In genomic region chr9:4979224-4979623, GRCh38 we compare ENCODE assay signal across 15 cellular contexts. TPM values are rescaled to one million over a fixed set of nuclear protein-coding genes. Genes with fewer than 3 reads are reported as not detected.
DNase-seq lines count a peak whose midpoint lies in the region; TF ChIP-seq lines count a peak whose summit lies in the region.
"Had no signal": no experiment of that assay in that cellular context is flagged by ENCODE, and none has a peak within 500 bp of the region (broad histone marks: within the 10 kb centered on the region; RNA-seq: fewer than 3 reads in every experiment).

No MANE protein-coding gene starts in this region.

- H3K27ac Mint-ChIP-seq in T-helper 2 cell treated with Interferon-gamma antibody and Interleukin-4, amounts not matched to agents 5 μg/mL and 100 μg/mL, for 36 hours: no peak overlapping the region
- H3K27ac Mint-ChIP-seq: immature natural killer cell had no signal

- no peaks in the 10 kb centered on the region for H3K9me3 ChIP-seq in SK-N-MC (ENCODE audit: low read depth, low read length)
- no peaks in the 10 kb centered on the region for H3K9me3 ChIP-seq in skeletal muscle tissue (ENCODE audit: control insufficient read depth in 3 of 3, low read length in 3 of 3)
- H3K9me3 ChIP-seq: SJSA1, spleen had no signal

- no peaks in the 10 kb centered on the region for H3K36me3 ChIP-seq in SK-N-MC (ENCODE audit: insufficient read depth, low read length)
- no peaks in the 10 kb centered on the region for H3K36me3 ChIP-seq in skeletal muscle tissue (ENCODE audit: control insufficient read depth in 3 of 3, insufficient read depth in 3 of 3, low read length in 3 of 3)
- H3K36me3 ChIP-seq: SJSA1, spleen had no signal

- no peaks in the 10 kb centered on the region for H3K27me3 ChIP-seq in skeletal muscle tissue (ENCODE audit: control insufficient read depth in 3 of 3, insufficient read depth in 3 of 3, low read length in 3 of 3)
- H3K27me3 ChIP-seq: SJSA1, spleen had no signal

- no peak for TF ChIP-seq CTCF in fibroblast of pulmonary artery (IDR thresholded peaks at IDR 0.05; ENCODE audit: low read length, missing control alignments)

- no peak for DNase-seq in T-helper 2 cell treated with Interferon-gamma antibody and Interleukin-4, amounts not matched to agents 5 μg/mL and 100 μg/mL, for 36 hours (ENCODE audit: low spot score)
- no peak for DNase-seq in T-helper 2 cell
- peak; percentile 71 for DNase-seq in SK-N-MC (ENCODE audit: low read depth, low spot score)
- peak; percentile 19 for DNase-seq in fibroblast of pulmonary artery (ENCODE audit: low read depth)
- DNase-seq in medulla oblongata (ENCODE audit: extremely low spot score): no peak
- no peak for DNase-seq in NAMALWA (ENCODE audit: low spot score)
- DNase-seq in KG1 (lab: John Stamatoyannopoulos, UW): no peak
- DNase-seq: effector memory CD4-positive, alpha-beta T cell; immature natural killer cell; NCI-H1105 treated with DMSO at 0.1 percent for 48 hours; NCI-H446 treated with DMSO at 0.1 percent for 48 hours; spleen had no signal

- no peaks in the 10 kb centered on the region for H3K9me3 Mint-ChIP-seq in T-helper 2 cell treated with Interferon-gamma antibody and Interleukin-4, amounts not matched to agents 5 μg/mL and 100 μg/mL, for 36 hours
- H3K9me3 Mint-ChIP-seq: immature natural killer cell had no signal

- peak overlapping the region; percentile 25 for H3K4me3 Mint-ChIP-seq in T-helper 2 cell treated with Interferon-gamma antibody and Interleukin-4, amounts not matched to agents 5 μg/mL and 100 μg/mL, for 36 hours
- H3K4me3 Mint-ChIP-seq: immature natural killer cell had no signal

- H3K27ac ChIP-seq in SK-N-MC: peak overlapping the region; percentile 94
- peak overlapping the region; percentile 55 for H3K27ac ChIP-seq in skeletal muscle tissue (ENCODE audit: low read depth, low read length)
- H3K27ac ChIP-seq: SJSA1 had no signal

- H3K4me1 ChIP-seq in skeletal muscle tissue (ENCODE audit: control insufficient read depth in 3 of 3, insufficient read depth in 3 of 3, low read length in 3 of 3): peaks cover 13 to 14% (median 13%) of the 10 kb centered on the region in 3 donors

- peaks cover 47% of the 10 kb centered on the region for H3K4me1 Mint-ChIP-seq in T-helper 2 cell treated with Interferon-gamma antibody and Interleukin-4, amounts not matched to agents 5 μg/mL and 100 μg/mL, for 36 hours (ENCODE audit: low read depth)

- H3K27me3 Mint-ChIP-seq in T-helper 2 cell treated with Interferon-gamma antibody and Interleukin-4, amounts not matched to agents 5 μg/mL and 100 μg/mL, for 36 hours (ENCODE audit: low read depth): no peaks in the 10 kb centered on the region

- H3K36me3 Mint-ChIP-seq in T-helper 2 cell treated with Interferon-gamma antibody and Interleukin-4, amounts not matched to agents 5 μg/mL and 100 μg/mL, for 36 hours (ENCODE audit: low read depth): peaks cover 4% of the 10 kb centered on the region
- H3K36me3 Mint-ChIP-seq: immature natural killer cell had no signal

- 0 out of 2 replicates have a peak overlapping the region, but pooled peaks have one; percentile 25 for H3K4me3 ChIP-seq in SK-N-MC
- H3K4me3 ChIP-seq in fibroblast of pulmonary artery (replicated peaks; ENCODE audit: low read depth, low read length): no peak overlapping the region
- no peak overlapping the region for H3K4me3 ChIP-seq in skeletal muscle tissue (ENCODE audit: low read length in 3 of 3)
- H3K4me3 ChIP-seq: K562, SJSA1, spleen had no signal

- H3K9ac ChIP-seq in SK-N-MC (ENCODE audit: insufficient read length) (peak overlapping the region; percentile 61), skeletal muscle tissue (ENCODE audit: low read depth in 1 of 3, low read length in 3 of 3) (no peak overlapping the region)

RNA-seq across cellular contexts. Expression of gene JAK2, which starts 5.8 kb away (rescaled TPM):
- 14.6 TPM for total RNA-seq in skeletal muscle tissue

Comparison
In these comparisons a context has a peak if more than half of its experiments do, and no peak if none do; other contexts are left out.
1. DNase-seq: peak in SK-N-MC (single experiment) and fibroblast of pulmonary artery (single experiment); none in T-helper 2 cell treated with Interferon-gamma antibody and Interleukin-4, amounts not matched to agents 5 μg/mL and 100 μg/mL, for 36 hours (single experiment), T-helper 2 cell (0 of 5), medulla oblongata (single experiment), NAMALWA (single experiment) and KG1 (single experiment).